Comparison of ENCODE assay signal across 17 cellular contexts in genomic region chr4:87426865-87427517, GRCh38. TPM values are rescaled to one million over a fixed set of nuclear protein-coding genes. Genes with fewer than 3 reads are reported as not detected.
DNase-seq lines count a peak whose midpoint lies in the region; FAIRE-seq and TF ChIP-seq lines count a peak whose summit lies in the region.
"Had no signal": no experiment of that assay in that cellular context is flagged by ENCODE, and none has a peak within 500 bp of the region (broad histone marks: within the 10 kb centered on the region; RNA-seq: fewer than 3 reads in every experiment).

No MANE protein-coding gene starts in this region.

- no peak for TF ChIP-seq POLR2A in breast epithelium (IDR thresholded peaks at IDR 0.05)

- intact Hi-C loops in mammary epithelial cell (cut with micrococcal nuclease) = no loop called here
- intact Hi-C loops in breast epithelium (cut with DNase I; ENCODE audit: low total_unique reads) = no loop called here

- 88% methylated on average over 2 of the region's 3 CpGs for WGBS in mammary epithelial cell (ENCODE audit: low coverage, missing lambda C conversion rate)
- WGBS in liver = 82% methylated on average over 3 of the region's 3 CpGs
- 54 to 71% (median 60%) methylated on average over 3 of the region's 3 CpGs for WGBS in small intestine, 3 donors

- H3K27me3 ChIP-seq in mammary epithelial cell (ENCODE audit: insufficient read depth, low read length) = no peaks in the 10 kb centered on the region
- no peaks in the 10 kb centered on the region for H3K27me3 ChIP-seq in breast epithelium
- no peaks in the 10 kb centered on the region for H3K27me3 ChIP-seq in Loucy (ENCODE audit: insufficient read depth, low read length, poor library complexity, severe bottlenecking)
- no peaks in the 10 kb centered on the region for H3K27me3 ChIP-seq in liver (ENCODE audit: control insufficient read depth in 4 of 4, insufficient read depth in 4 of 4, low read length in 3 of 4)
- no peaks in the 10 kb centered on the region for H3K27me3 ChIP-seq in small intestine (ENCODE audit: control insufficient read depth in 2 of 2, insufficient read depth in 2 of 2, low read length in 2 of 2)
- no peaks in the 10 kb centered on the region for H3K27me3 ChIP-seq in brain microvascular endothelial cell (replicated peaks)
- H3K27me3 ChIP-seq: BLaER1 treated with 17β-estradiol and CSF1 and Interleukin-3, amounts not matched to agents 10 nM and 100 nM had no signal

- H3K9ac ChIP-seq in mammary epithelial cell (ENCODE audit: insufficient read depth, low read length) (no peak overlapping the region), Loucy (ENCODE audit: low read depth, low read length, poor library complexity, severe bottlenecking) (no peak overlapping the region), liver (ENCODE audit: low read depth in 1 of 2, low read length in 2 of 2) (no peak overlapping the region)
- H3K9ac ChIP-seq: BLaER1 treated with 17β-estradiol and CSF1 and Interleukin-3, amounts not matched to agents 10 nM and 100 nM had no signal

- H3K4me1 ChIP-seq in mammary epithelial cell (ENCODE audit: insufficient read depth, low read length) (peaks cover 11% of the 10 kb centered on the region), breast epithelium (peaks cover 0 to 3% of the 10 kb centered on the region in 2 donors), Loucy (ENCODE audit: insufficient read depth, low read length, poor library complexity, severe bottlenecking) (peaks cover 44% of the 10 kb centered on the region), liver (ENCODE audit: control insufficient read depth in 4 of 4, insufficient read depth in 4 of 4, low read length in 3 of 4) (peaks cover 0 to 26% (median 14%) of the 10 kb centered on the region in 4 donors), small intestine (ENCODE audit: control insufficient read depth in 2 of 2, insufficient read depth in 1 of 2, low read depth in 1 of 2, low read length in 1 of 2) (peaks cover 0 to 2% of the 10 kb centered on the region in 2 donors)

- H3K9me3 ChIP-seq in mammary epithelial cell (replicated peaks; ENCODE audit: insufficient read depth, low read length) (no peaks in the 10 kb centered on the region), breast epithelium (no peaks in the 10 kb centered on the region), Loucy (ENCODE audit: insufficient read depth, low read depth, low read length) (no peaks in the 10 kb centered on the region), liver (ENCODE audit: control insufficient read depth in 4 of 4, low read length in 3 of 4) (no peaks in the 10 kb centered on the region), small intestine (ENCODE audit: control insufficient read depth, low read depth) (no peaks in the 10 kb centered on the region)
- H3K9me3 ChIP-seq: BLaER1 treated with 17β-estradiol and CSF1 and Interleukin-3, amounts not matched to agents 10 nM and 100 nM; HAP-1 had no signal

- CTCF ChIA-PET in mammary epithelial cell (lab: Charles Lee; ENCODE audit: low non-redundant PET) = no interaction called here

- H3K4me3 ChIP-seq in mammary epithelial cell (replicated peaks in 1 of 3; ENCODE audit: insufficient read depth in 1 of 3, low read depth in 2 of 3, low read length in 3 of 3) (no peak overlapping the region), breast epithelium (no peak overlapping the region), Loucy (ENCODE audit: low read length, poor library complexity, severe bottlenecking) (no peak overlapping the region), liver (ENCODE audit: low read depth in 1 of 3, low read length in 3 of 3) (no peak overlapping the region), small intestine (ENCODE audit: low read depth in 1 of 2, low read length in 2 of 2) (no peak overlapping the region), brain microvascular endothelial cell (ENCODE audit: low read depth, low read length) (no peak overlapping the region)
- H3K4me3 ChIP-seq: BLaER1 treated with 17β-estradiol and CSF1 and Interleukin-3, amounts not matched to agents 10 nM and 100 nM; HAP-1 had no signal

- in situ Hi-C loops in mammary epithelial cell (cut with MboI; ENCODE audit: low sequenced_read_pairs in 2 of 2) = no loop called here
- in situ Hi-C loops in brain microvascular endothelial cell (cut with HindIII; ENCODE audit: low pct_ligation_motif_present, low sequenced_read_pairs) = no loop called here

- TF ChIP-seq CTCF in mammary epithelial cell (conservative IDR thresholded peaks at IDR 0.05 in 1 of 2, IDR thresholded peaks at IDR 0.05 in 1 of 2; ENCODE audit: extremely low read depth in 1 of 2, insufficient read depth in 1 of 2, low read depth in 1 of 2, low read length in 2 of 2) (no peak), breast epithelium (IDR thresholded peaks at IDR 0.05) (no peak), Loucy (conservative IDR thresholded peaks at IDR 0.05; ENCODE audit: low read length) (no peak), liver (IDR thresholded peaks at IDR 0.05; ENCODE audit: low read depth, low read length, missing input control) (no peak), brain microvascular endothelial cell (IDR thresholded peaks at IDR 0.05; ENCODE audit: low read depth, low read length, missing control alignments) (no peak)

- no peaks in the 10 kb centered on the region for H3K9me2 ChIP-seq in Loucy (replicated peaks; ENCODE audit: low read depth, low read length)

- no peak for TF ChIP-seq RAD21 in liver (IDR thresholded peaks at IDR 0.05)

- no peak for DNase-seq in mammary epithelial cell
- no peak for DNase-seq in breast epithelium (ENCODE audit: low spot score in 2 of 2)
- peak; percentile 33 for DNase-seq in small intestine
- no peak for DNase-seq in brain microvascular endothelial cell
- DNase-seq in T1000 (lab: John Stamatoyannopoulos, UW) = no peak
- DNase-seq in activated effector memory CD4-positive, alpha-beta T cell treated with anti-CD3 and anti-CD28 coated beads, Interleukin-2, amount 50 U/mL, for 16 hours = no peak
- DNase-seq: 8988T; CD4-positive, CD25-positive, alpha-beta regulatory T cell; DMS79 had no signal

- no peaks in the 10 kb centered on the region for H3F3A ChIP-seq in Loucy (ENCODE audit: low read depth)

- no peak for FAIRE-seq in small intestine (lab: Jason Lieb, UNC)
- FAIRE-seq: GM12892, GM19239, H1 had no signal

- H3K36me3 ChIP-seq in mammary epithelial cell (ENCODE audit: insufficient read depth, low read length) = no peaks in the 10 kb centered on the region
- no peaks in the 10 kb centered on the region for H3K36me3 ChIP-seq in breast epithelium
- no peaks in the 10 kb centered on the region for H3K36me3 ChIP-seq in Loucy (ENCODE audit: insufficient read depth, low read length)
- no peaks in the 10 kb centered on the region for H3K36me3 ChIP-seq in liver (ENCODE audit: control insufficient read depth in 4 of 4, insufficient read depth in 3 of 4, low read depth in 1 of 4, low read length in 3 of 4)
- H3K36me3 ChIP-seq in small intestine (ENCODE audit: control insufficient read depth in 2 of 2, insufficient read depth in 2 of 2, low read length in 2 of 2) = peaks cover 0 to 2% of the 10 kb centered on the region in 2 donors
- H3K36me3 ChIP-seq in brain microvascular endothelial cell (replicated peaks) = no peaks in the 10 kb centered on the region
- H3K36me3 ChIP-seq: HAP-1 had no signal

- H4K20me1 ChIP-seq in mammary epithelial cell (ENCODE audit: insufficient read depth, low read length) (no peaks in the 10 kb centered on the region), Loucy (ENCODE audit: insufficient read depth, low read length, poor library complexity, severe bottlenecking) (no peaks in the 10 kb centered on the region)

- H2AFZ ChIP-seq in mammary epithelial cell (ENCODE audit: low read depth, low read length) (no peak overlapping the region), Loucy (ENCODE audit: low read length) (no peak overlapping the region)

- no peak overlapping the region for H3K27ac ChIP-seq in mammary epithelial cell (ENCODE audit: insufficient read depth, low read depth, low read length)
- H3K27ac ChIP-seq in breast epithelium = no peak overlapping the region
- no peak overlapping the region for H3K27ac ChIP-seq in liver (ENCODE audit: low read depth in 1 of 2, low read length in 2 of 2)
- no peak overlapping the region for H3K27ac ChIP-seq in small intestine (ENCODE audit: low read depth in 1 of 2, low read length in 1 of 2)
- no peak overlapping the region for H3K27ac ChIP-seq in brain microvascular endothelial cell
- H3K27ac ChIP-seq: BLaER1 treated with 17β-estradiol and CSF1 and Interleukin-3, amounts not matched to agents 10 nM and 100 nM; HL-60 had no signal

- H3K79me2 ChIP-seq in mammary epithelial cell (ENCODE audit: insufficient read depth, low read length) (peaks cover 76% of the 10 kb centered on the region), Loucy (ENCODE audit: insufficient read depth, low read length) (peaks cover 35% of the 10 kb centered on the region)

- no TSS peak for BruUV-seq in mammary epithelial cell (replicated peaks; lab: Mats Ljungman, UMichigan)

- H3K4me2 ChIP-seq in mammary epithelial cell (ENCODE audit: insufficient read depth, low read depth, low read length) (peak overlapping the region; percentile 15), Loucy (ENCODE audit: low read depth, low read length, poor library complexity, severe bottlenecking) (peak overlapping the region; percentile 25)
- H3K4me2 ChIP-seq: BLaER1 treated with 17β-estradiol and CSF1 and Interleukin-3, amounts not matched to agents 10 nM and 100 nM had no signal

- dilution Hi-C loops in mammary epithelial cell (cut with HindIII; ENCODE audit: low sequenced_read_pairs) = no loop called here

TF ChIP-seq in liver, 16 proteins besides CTCF, POLR2A, EP300 and RAD21:
- TF ChIP-seq FOXA2 (IDR thresholded peaks at IDR 0.05) = no peak
- peak; percentile 6 to 52 for TF ChIP-seq HNF4A (conservative IDR thresholded peaks at IDR 0.05)

RNA-seq across cellular contexts. Expression of gene NUDT9, which starts 4.6 kb away (rescaled TPM):
- total RNA-seq in mammary epithelial cell = 10 to 100 TPM; 11.0 to 20.4 TPM
- 16.8 TPM for polyA plus RNA-seq in mammary epithelial cell
- 17.5 TPM for polyA minus RNA-seq in mammary epithelial cell
- 10 to 100 TPM; 20.5 to 38.8 (median 28.8) TPM for total RNA-seq in breast epithelium
- 10 to 100 TPM in 1 of 2 donors, 1 to 10 TPM in 1; 9.2 to 21.8 TPM for total RNA-seq in liver
- 10 to 100 TPM; 32.1 to 37.3 TPM for polyA plus RNA-seq in liver
- polyA plus RNA-seq in small intestine = 10 to 100 TPM; 62.7 to 89.0 (median 71.3) TPM

RNA-seq across cellular contexts. Expression of gene HSD17B11, which starts 36.0 kb away (rescaled TPM):
- 1 to 10 TPM; 3.8 to 4.2 TPM for total RNA-seq in mammary epithelial cell
- polyA plus RNA-seq in mammary epithelial cell = 4.4 TPM
- 5.3 TPM for polyA minus RNA-seq in mammary epithelial cell
- 10 to 100 TPM; 48.7 to 95.7 (median 54.1) TPM for total RNA-seq in breast epithelium
- 100 to 1,000 TPM; 109 to 120 TPM for total RNA-seq in liver
- 100 to 1,000 TPM in 1 of 2 donors, 10 to 100 TPM in 1; 94.8 to 133 TPM for polyA plus RNA-seq in liver
- 100 to 1,000 TPM; 196 to 420 (median 292) TPM for polyA plus RNA-seq in small intestine

Comparison
In these comparisons a context has a peak if more than half of its experiments do, and no peak if none do; other contexts are left out.
1. RNA of gene HSD17B11, which starts 36.0 kb away (total RNA-seq): 109 to 120 TPM in liver and 48.7 to 95.7 TPM in breast epithelium; 3.8 to 4.2 TPM in mammary epithelial cell; every median in the first group is over 4 times any median in the second.